ENCODE assay signal across 1 cellular context in genomic region chr1:200908158-200908868, GRCh38.
TF ChIP-seq lines count a peak whose summit lies in the region.

No MANE protein-coding gene starts in this region.

TF ChIP-seq in HepG2, 621 proteins besides CTCF, POLR2A, EP300 and RAD21:
- TF ChIP-seq AGO2 (optimal IDR thresholded peaks at IDR 0.05; ENCODE audit: low read depth, low read length) (peak; percentile 23), RNF219 (CRISPR knock-in tag; IDR thresholded peaks at IDR 0.05) (no peak)
TF ChIP-seq in HepG2: peak in this region for 1.
